In genomic region chr1:6599141-6599975, GRCh38 we compare ENCODE assay signal across 8 cellular contexts.
A peak's percentile ranks its signal among the peaks of the same experiment; 100 is the strongest.
DNase-seq lines count a peak whose midpoint lies in the region; ATAC-seq lines count a peak whose summit lies in the region.

No MANE protein-coding gene starts in this region.

- H3K27ac Mint-ChIP-seq in activated naive CD8-positive, alpha-beta T cell treated with anti-CD3 and anti-CD28 coated beads, Interleukin-2, amount 50 U/mL, for 24 hours = peak overlapping the region; percentile 82
- peak overlapping the region; percentile 93 for H3K27ac Mint-ChIP-seq in stimulated activated naive CD8-positive, alpha-beta T cell treated with anti-CD3 and anti-CD28 coated beads, Interleukin-15, Interleukin-2, amounts not matched to agents 100 ng/mL and 50 ng/mL, for 24 hours

- peaks cover 53% of the 10 kb centered on the region for H3K36me3 Mint-ChIP-seq in activated naive CD8-positive, alpha-beta T cell treated with anti-CD3 and anti-CD28 coated beads, Interleukin-2, amount 50 U/mL, for 24 hours (ENCODE audit: low read depth)
- peaks cover 53% of the 10 kb centered on the region for H3K36me3 Mint-ChIP-seq in stimulated activated naive CD8-positive, alpha-beta T cell treated with anti-CD3 and anti-CD28 coated beads, Interleukin-15, Interleukin-2, amounts not matched to agents 100 ng/mL and 50 ng/mL, for 24 hours (ENCODE audit: low read depth)

- no peaks in the 10 kb centered on the region for H3K9me3 Mint-ChIP-seq in activated naive CD8-positive, alpha-beta T cell treated with anti-CD3 and anti-CD28 coated beads, Interleukin-2, amount 50 U/mL, for 24 hours
- H3K9me3 Mint-ChIP-seq in stimulated activated naive CD8-positive, alpha-beta T cell treated with anti-CD3 and anti-CD28 coated beads, Interleukin-15, Interleukin-2, amounts not matched to agents 100 ng/mL and 50 ng/mL, for 24 hours = no peaks in the 10 kb centered on the region

- peaks cover 51% of the 10 kb centered on the region for H3K4me1 Mint-ChIP-seq in activated naive CD8-positive, alpha-beta T cell treated with anti-CD3 and anti-CD28 coated beads, Interleukin-2, amount 50 U/mL, for 24 hours
- H3K4me1 Mint-ChIP-seq in stimulated activated naive CD8-positive, alpha-beta T cell treated with anti-CD3 and anti-CD28 coated beads, Interleukin-15, Interleukin-2, amounts not matched to agents 100 ng/mL and 50 ng/mL, for 24 hours (ENCODE audit: low read depth) = peaks cover 56% of the 10 kb centered on the region

- H3K4me3 Mint-ChIP-seq in activated naive CD8-positive, alpha-beta T cell treated with anti-CD3 and anti-CD28 coated beads, Interleukin-2, amount 50 U/mL, for 24 hours = peak overlapping the region; percentile 98
- peak overlapping the region; percentile 95 for H3K4me3 Mint-ChIP-seq in stimulated activated naive CD8-positive, alpha-beta T cell treated with anti-CD3 and anti-CD28 coated beads, Interleukin-15, Interleukin-2, amounts not matched to agents 100 ng/mL and 50 ng/mL, for 24 hours

- H3K27me3 Mint-ChIP-seq in activated naive CD8-positive, alpha-beta T cell treated with anti-CD3 and anti-CD28 coated beads, Interleukin-2, amount 50 U/mL, for 24 hours = no peaks in the 10 kb centered on the region
- no peaks in the 10 kb centered on the region for H3K27me3 Mint-ChIP-seq in stimulated activated naive CD8-positive, alpha-beta T cell treated with anti-CD3 and anti-CD28 coated beads, Interleukin-15, Interleukin-2, amounts not matched to agents 100 ng/mL and 50 ng/mL, for 24 hours

- DNase-seq in CD1c-positive myeloid dendritic cell (ENCODE audit: extremely low spot score) (peak; percentile 67), RPMI8226 (peak; percentile 66), medulla oblongata (ENCODE audit: extremely low spot score) (peak; percentile 44), NCI-H2107 (lab: John Stamatoyannopoulos, UW) (no peak), GM03348 (ENCODE audit: low spot score) (no peak)
- peak; percentile 57 for DNase-seq in activated naive CD8-positive, alpha-beta T cell treated with anti-CD3 and anti-CD28 coated beads, Interleukin-2, amount 50 U/mL, for 24 hours
- DNase-seq in NK-92 treated with Interleukin-12 subunit alpha and Interleukin-12 subunit beta, amount 100 ng/mL, for 24 hours (lab: John Stamatoyannopoulos, UW) = no peak

- ATAC-seq in activated naive CD8-positive, alpha-beta T cell treated with anti-CD3 and anti-CD28 coated beads, Interleukin-2, amount 50 U/mL, for 24 hours = no peak

Comparison
In these comparisons a context has a peak if more than half of its experiments do, and no peak if none do; other contexts are left out.
1. DNase-seq: peak in CD1c-positive myeloid dendritic cell (single experiment), RPMI8226 (single experiment), activated naive CD8-positive, alpha-beta T cell treated with anti-CD3 and anti-CD28 coated beads, Interleukin-2, amount 50 U/mL, for 24 hours (single experiment) and medulla oblongata (single experiment); none in NK-92 treated with Interleukin-12 subunit alpha and Interleukin-12 subunit beta, amount 100 ng/mL, for 24 hours (single experiment), NCI-H2107 (single experiment) and GM03348 (single experiment).